In the genomic region with DNA sequence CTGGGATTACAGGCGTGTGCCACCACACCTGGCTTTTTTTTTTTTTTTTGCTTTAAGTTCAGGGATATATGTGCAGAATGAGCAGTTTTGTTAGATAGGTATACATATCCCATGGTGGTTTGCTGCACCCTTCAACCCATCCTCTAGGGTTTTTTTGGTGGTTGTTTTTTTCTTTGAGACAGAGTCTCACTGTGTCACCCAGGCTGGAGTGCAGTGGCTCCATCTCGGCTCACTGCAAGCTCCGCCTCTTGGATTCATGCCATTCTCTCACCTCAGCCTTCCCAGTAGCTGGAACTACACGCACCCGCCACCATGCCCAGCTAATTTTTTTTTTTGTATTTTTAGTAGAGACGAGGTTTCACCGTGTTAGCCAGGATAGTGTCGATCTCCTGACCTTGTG, we compare ENCODE assay signal across 10 cellular contexts. TPM values are rescaled to one million over a fixed set of nuclear protein-coding genes. Genes with fewer than 3 reads are reported as not detected.
DNase-seq lines count a peak whose midpoint lies in the region; ATAC-seq and TF ChIP-seq lines count a peak whose summit lies in the region.
"Not testable (repeated sequence)": the region's sequence is repeated elsewhere in the genome, so short reads cannot be mapped to it uniquely, and the experiment has no call there.
"Had no signal": no experiment of that assay in that cellular context is flagged by ENCODE, and none has a peak within 500 bp of the region (broad histone marks: within the 10 kb centered on the region; RNA-seq: fewer than 3 reads in every experiment).

No MANE protein-coding gene starts in this region.

- H3K27me3 ChIP-seq in body of pancreas, hepatocyte, neural progenitor cell: not testable (repeated sequence)

- H3K27ac ChIP-seq in body of pancreas = peak overlapping the region in 3 of 4 donors; percentile 74 to 88 (median 84)
- H3K27ac ChIP-seq in hepatocyte = peak overlapping the region; percentile 90
- not testable (repeated sequence) for H3K27ac ChIP-seq in neural progenitor cell

- not testable (repeated sequence) for H3K4me2 ChIP-seq in hepatocyte, neural progenitor cell

- H3K36me3 ChIP-seq in body of pancreas (replicated peaks in 1 of 2; ENCODE audit: insufficient read depth in 1 of 2, low read depth in 2 of 2); hepatocyte (replicated peaks; ENCODE audit: insufficient read depth, low read depth); neural progenitor cell: not testable (repeated sequence)

- peak in 1 of 7 experiments; percentile 15 for TF ChIP-seq CTCF in body of pancreas (IDR thresholded peaks at IDR 0.05)
- not testable (repeated sequence) for TF ChIP-seq CTCF in hepatocyte (IDR thresholded peaks at IDR 0.05; ENCODE audit: poor library complexity); neural progenitor cell (IDR thresholded peaks at IDR 0.05)

- DNase-seq in A172 (ENCODE audit: low spot score) (peak; percentile 35), EL (peak; percentile 7), NCI-H1105 (lab: John Stamatoyannopoulos, UW) (peak; percentile 49), NCI-H510A (lab: John Stamatoyannopoulos, UW) (peak; percentile 46), SHP77 treated with DMSO at 0.1 percent for 48 hours (lab: John Stamatoyannopoulos, UW) (peak; percentile 80), body of pancreas (peak; percentile 67 to 82 (median 70)), hepatocyte (ENCODE audit: low spot score) (peak; percentile 30)
- not testable (repeated sequence) for DNase-seq in neural progenitor cell (ENCODE audit: low spot score)

- ATAC-seq in body of pancreas = not testable (repeated sequence)

- peaks cover 33% of the 10 kb centered on the region for H3K4me1 Mint-ChIP-seq in neural progenitor cell

- TF ChIP-seq POLR2A in body of pancreas (IDR thresholded peaks at IDR 0.05) = not testable (repeated sequence)

- intact Hi-C loops in body of pancreas (cut with DNase I) = not testable (repeated sequence)

- H3K4me1 ChIP-seq in body of pancreas (peaks cover 68% of the 10 kb centered on the region), hepatocyte (ENCODE audit: insufficient read depth) (peaks cover 40% of the 10 kb centered on the region), neural progenitor cell (peaks cover 15% of the 10 kb centered on the region)

- peaks cover 17% of the 10 kb centered on the region for H3F3A ChIP-seq in neural progenitor cell (ENCODE audit: low read depth)

- H3K9me3 Mint-ChIP-seq in neural progenitor cell = not testable (repeated sequence)

- 37 to 38% methylated on average over 8 of the region's 8 CpGs for WGBS in body of pancreas, 2 donors
- WGBS in hepatocyte (ENCODE audit: low lambda C conversion rate, missing lambda C conversion rate) = 63% methylated on average over 8 of the region's 8 CpGs

- H2AFZ ChIP-seq in hepatocyte; neural progenitor cell (replicated peaks): not testable (repeated sequence)

- H3K27ac Mint-ChIP-seq in neural progenitor cell = not testable (repeated sequence)

- H3K9me2 ChIP-seq in hepatocyte (replicated peaks; ENCODE audit: insufficient read depth) = not testable (repeated sequence)

- H3K79me2 ChIP-seq in hepatocyte (peaks cover 55% of the 10 kb centered on the region), neural progenitor cell (ENCODE audit: low read depth) (peaks cover 73% of the 10 kb centered on the region)

- H3K36me3 Mint-ChIP-seq in neural progenitor cell = not testable (repeated sequence)

- H3K9me3 ChIP-seq in body of pancreas; hepatocyte (ENCODE audit: low read depth); neural progenitor cell (ENCODE audit: low read depth): not testable (repeated sequence)

- not testable (repeated sequence) for H3K9ac ChIP-seq in neural progenitor cell

- not testable (repeated sequence) for H3K4me3 ChIP-seq in body of pancreas, hepatocyte, neural progenitor cell

- H3K27me3 Mint-ChIP-seq in neural progenitor cell (ENCODE audit: insufficient read depth, low read depth) = not testable (repeated sequence)

- H4K20me1 ChIP-seq in hepatocyte (ENCODE audit: insufficient read depth, poor library complexity, severe bottlenecking) = not testable (repeated sequence)
- H4K20me1 ChIP-seq in neural progenitor cell (ENCODE audit: low read depth) = peaks cover 15% of the 10 kb centered on the region

- H3K4me3 Mint-ChIP-seq in neural progenitor cell = peak overlapping the region; percentile 66

RNA-seq across cellular contexts. Expression of a gene that starts 2.5 kb away (rescaled TPM):
- total RNA-seq in A172 (2014; rRNA removed; shearing (Covaris generic)) = 98.8 and 102 TPM in 2 replicates
- 10 to 100 TPM in 1 of 2 donors, 1 to 10 TPM in 1; 4.6 to 14.3 TPM for total RNA-seq in body of pancreas
- 160 TPM in 2 replicates for total RNA-seq in hepatocyte
- polyA plus RNA-seq in hepatocyte = 35.5 and 48.0 TPM in 2 replicates
- total RNA-seq in neural progenitor cell (ENCODE audit: low replicate concordance) = 54.9 and 72.2 TPM in 2 replicates

RNA-seq across cellular contexts. Expression of a gene that starts 2.8 kb away (rescaled TPM):
- total RNA-seq in A172 (2014; rRNA removed; shearing (Covaris generic)) = 538 and 632 TPM in 2 replicates
- total RNA-seq in body of pancreas = 10 to 100 TPM; 74.5 to 75.8 TPM
- total RNA-seq in hepatocyte = 166 and 206 TPM in 2 replicates
- polyA plus RNA-seq in hepatocyte = 121 and 131 TPM in 2 replicates
- 255 and 349 TPM in 2 replicates for total RNA-seq in neural progenitor cell (ENCODE audit: low replicate concordance)

RNA-seq across cellular contexts. Expression of a gene that starts 15.3 kb away (rescaled TPM):
- 112 and 128 TPM in 2 replicates for total RNA-seq in A172 (2014; rRNA removed; shearing (Covaris generic))
- total RNA-seq in body of pancreas (100 to 1,000 TPM; 105 to 143 TPM), hepatocyte (139 and 161 TPM in 2 replicates), neural progenitor cell (ENCODE audit: low replicate concordance) (76.1 and 109 TPM in 2 replicates)
- polyA plus RNA-seq in hepatocyte = 163 and 181 TPM in 2 replicates

RNA-seq across cellular contexts. Expression of a gene that starts 44.0 kb away (rescaled TPM):
- total RNA-seq in A172 (2014; rRNA removed; shearing (Covaris generic)) = 0.28 TPM in 1 of 2 replicates, not detected in the other
- not detected for total RNA-seq in body of pancreas
- total RNA-seq in hepatocyte = not detected in 2 replicates
- 0.13 and 0.28 TPM in 2 replicates for polyA plus RNA-seq in hepatocyte
- total RNA-seq in neural progenitor cell (ENCODE audit: low replicate concordance) = not detected in 2 replicates
- total RNA-seq: G401 had no signal
- polyA plus RNA-seq: CD14-positive monocyte had no signal

RNA-seq across cellular contexts. Expression of a gene that starts 57.5 kb away (rescaled TPM):
- total RNA-seq in A172 (2014; rRNA removed; shearing (Covaris generic)) = 849 and 881 TPM in 2 replicates
- total RNA-seq in body of pancreas = 100 to 1,000 TPM; 154 to 194 TPM
- total RNA-seq in hepatocyte = 121 and 124 TPM in 2 replicates
- 173 and 189 TPM in 2 replicates for polyA plus RNA-seq in hepatocyte
- total RNA-seq in neural progenitor cell (ENCODE audit: low replicate concordance) = 64.1 and 70.5 TPM in 2 replicates
